In the genomic region with DNA sequence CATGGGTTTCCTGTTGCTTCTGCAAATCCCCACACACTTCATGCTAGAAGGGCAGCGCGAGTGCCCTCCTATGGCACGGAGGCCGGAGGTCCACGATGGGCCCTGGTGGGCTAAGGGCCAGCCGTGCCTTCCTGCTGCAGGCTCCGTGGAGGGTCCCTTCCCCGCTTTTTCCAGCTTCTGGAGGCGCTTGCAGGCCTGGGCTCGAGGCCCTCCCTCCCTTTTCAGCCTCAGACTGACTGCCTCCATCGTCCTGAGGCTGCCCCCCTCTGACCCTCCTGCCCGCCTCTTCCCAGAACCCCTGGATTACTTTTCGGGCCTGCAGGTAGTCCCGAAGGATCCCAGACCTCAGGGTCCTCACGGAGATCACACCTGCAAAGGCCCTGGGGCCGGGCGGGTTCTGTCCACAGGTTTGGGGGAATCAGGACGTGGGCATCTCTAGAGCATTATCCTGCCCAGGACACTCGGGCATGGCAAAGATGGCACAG, we compare ENCODE assay signal across 12 cellular contexts. TPM values are rescaled to one million over a fixed set of nuclear protein-coding genes. Genes with fewer than 3 reads are reported as not detected.
"Had no signal": no experiment of that assay in that cellular context is flagged by ENCODE, and none has a peak within 500 bp of the region (broad histone marks: within the 10 kb centered on the region; RNA-seq: fewer than 3 reads in every experiment).

No MANE protein-coding gene starts in this region.

- H3K36me3 ChIP-seq: ovary, uterus had no signal

- H3K9me3 ChIP-seq: ovary, uterus had no signal

- H3K27ac ChIP-seq: ovary, uterus had no signal

- ATAC-seq: esophagus mucosa, left ventricle myocardium superior, sciatic nerve had no signal

- H3K4me3 Mint-ChIP-seq: nephron progenitor cell; T-helper 2 cell treated with Interferon-gamma antibody and Interleukin-4, amounts not matched to agents 5 μg/mL and 100 μg/mL, for 36 hours had no signal

- H3K27me3 ChIP-seq: ovary, uterus had no signal

- DNase-seq: activated CD4-positive, CD25-positive, alpha-beta regulatory T cell; activated naive CD4-positive, alpha-beta T cell treated with anti-CD3 and anti-CD28 coated beads, Interleukin-2, amount 50 U/mL, for 16 hours; caudate nucleus; left ventricle myocardium superior; mesendoderm; nephron progenitor cell; stimulated activated CD4-positive, alpha-beta T cell treated with anti-CD3 and anti-CD28 coated beads, Interleukin-2, amount 100 ng/mL, for 24 hours; uterus had no signal

- H3K9me3 Mint-ChIP-seq: T-helper 2 cell treated with Interferon-gamma antibody and Interleukin-4, amounts not matched to agents 5 μg/mL and 100 μg/mL, for 36 hours had no signal

- H3K4me3 ChIP-seq: ovary, uterus had no signal

- H3K27ac Mint-ChIP-seq: nephron progenitor cell; T-helper 2 cell treated with Interferon-gamma antibody and Interleukin-4, amounts not matched to agents 5 μg/mL and 100 μg/mL, for 36 hours had no signal

RNA-seq across cellular contexts. Expression of a gene that starts 3.2 kb away (rescaled TPM):
- total RNA-seq: esophagus mucosa, left ventricle myocardium superior had no signal
- polyA plus RNA-seq: ovary had no signal
